1 cellular context compared by ENCODE assay signal in genomic region chr2:120298173-120298835, GRCh38.
TF ChIP-seq lines count a peak whose summit lies in the region.

No MANE protein-coding gene starts in this region.

TF ChIP-seq in K562, 482 proteins besides CTCF, POLR2A, EP300 and RAD21 (continued from another document):
- TF ChIP-seq BCLAF1 (IDR thresholded peaks at IDR 0.05; ENCODE audit: borderline replicate concordance in 1 of 2, control insufficient read depth in 1 of 2, low read depth in 2 of 2, low read length in 1 of 2) (0 out of 4 replicates have a peak, but pooled peaks of 1 of the 2 experiments have one; percentile 25), FOS (IDR thresholded peaks at IDR 0.05; ENCODE audit: extremely low read depth, insufficient read length) (no peak), CEBPB (tag; IDR thresholded peaks at IDR 0.05) (no peak), ZNF780A (CRISPR knock-in tag; IDR thresholded peaks at IDR 0.05) (no peak), ZNF445 (CRISPR knock-in tag; IDR thresholded peaks at IDR 0.05; ENCODE audit: low read depth) (no peak), GTF2E2 (tag; IDR thresholded peaks at IDR 0.05) (no peak), TBL1XR1 (IDR thresholded peaks at IDR 0.05; ENCODE audit: low read length in 2 of 2) (0 out of 4 replicates have a peak, but pooled peaks of 1 of the 2 experiments have one; percentile 24)
